Comparison of ENCODE assay signal across 2 cellular contexts in the genomic region with DNA sequence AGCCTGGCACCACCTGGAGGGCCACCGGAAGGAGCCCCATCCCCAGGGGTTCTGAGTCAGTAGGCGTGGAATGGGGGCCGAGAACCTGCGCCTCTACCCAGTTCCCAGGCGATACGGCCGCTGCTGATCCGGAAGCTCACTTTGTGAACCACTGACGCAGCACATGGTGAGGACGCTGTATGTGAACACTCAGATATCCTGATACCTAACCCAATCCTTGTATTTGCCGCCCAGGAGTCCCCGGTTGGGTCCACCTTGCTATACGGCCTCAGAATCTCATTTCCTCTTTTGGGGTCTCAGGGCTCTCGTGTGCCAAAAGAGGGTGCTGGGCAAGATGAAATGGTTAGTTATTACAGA.
TF ChIP-seq lines count a peak whose summit lies in the region.

No MANE protein-coding gene starts in this region.

TF ChIP-seq in IMR-90, 13 proteins besides CTCF, POLR2A, EP300 and RAD21:
- TF ChIP-seq USF2 (IDR thresholded peaks at IDR 0.05; ENCODE audit: low read depth, low read length) = no peak

TF ChIP-seq in endothelial cell of umbilical vein, 7 proteins besides CTCF, POLR2A, EP300 and RAD21:
- TF ChIP-seq JUN (IDR thresholded peaks at IDR 0.05; ENCODE audit: borderline replicate concordance, insufficient read depth, insufficient read length, low read depth) (no peak), GATA2 (IDR thresholded peaks at IDR 0.05; ENCODE audit: insufficient read depth, insufficient read length, low read depth, low read length) (no peak), FOS (IDR thresholded peaks at IDR 0.05; ENCODE audit: borderline replicate concordance, insufficient read depth, low read length) (no peak), POLR2AphosphoS5 (IDR thresholded peaks at IDR 0.05; ENCODE audit: insufficient read depth, low read depth, low read length) (no peak), MYC (IDR thresholded peaks at IDR 0.05; ENCODE audit: low read depth, low read length) (no peak), MAX (IDR thresholded peaks at IDR 0.05; ENCODE audit: insufficient read depth, insufficient read length) (no peak), EZH2 (IDR thresholded peaks at IDR 0.05; ENCODE audit: borderline replicate concordance, low read depth, low read length, severe bottlenecking) (no peak)
